ENCODE assay signal across 25 cellular contexts in genomic region chr22:28585324-28585723, GRCh38.
"Had no signal": no experiment of that assay in that cellular context is flagged by ENCODE, and none has a peak within 500 bp of the region (broad histone marks: within the 10 kb centered on the region; RNA-seq: fewer than 3 reads in every experiment).

No MANE protein-coding gene starts in this region.

- H3K27me3 Mint-ChIP-seq: progenitor cell of endocrine pancreas, type B pancreatic cell had no signal

- H3K36me3 ChIP-seq: left ventricle myocardium inferior, neutrophil, right atrium auricular region, right lobe of liver, tibial nerve, uterus had no signal

- H3K4me2 ChIP-seq: smooth muscle cell had no signal

- H3K9me3 Mint-ChIP-seq: naive thymus-derived CD4-positive, alpha-beta T cell; natural killer cell treated with Interleukin-12 subunit alpha and Interleukin-12 subunit beta and Interleukin-15 and Interleukin-18, amount 100 ng/mL, for 72 hours; stimulated activated memory B cell treated with anti-CD40 and anti-IgM and Interleukin-4, amounts not matched to agents 10 μg/mL and 1 μg/mL and 100 μg/mL, for 72 hours; stimulated activated naive CD8-positive, alpha-beta T cell treated with anti-CD3 and anti-CD28 coated beads, Interleukin-15, amount 100 ng/mL, for 72 hours; type B pancreatic cell had no signal

- ATAC-seq: mucosa of descending colon; naive thymus-derived CD4-positive, alpha-beta T cell; natural killer cell treated with Interleukin-12 subunit alpha and Interleukin-12 subunit beta and Interleukin-15 and Interleukin-18, amount 100 ng/mL, for 72 hours; right lobe of liver; stimulated activated memory B cell treated with anti-CD40 and anti-IgM and Interleukin-4, amounts not matched to agents 10 μg/mL and 1 μg/mL and 100 μg/mL, for 72 hours; stimulated activated naive CD8-positive, alpha-beta T cell treated with anti-CD3 and anti-CD28 coated beads, Interleukin-15, amount 100 ng/mL, for 72 hours had no signal

- H3K27me3 ChIP-seq: neutrophil, right atrium auricular region, right lobe of liver, tibial nerve, uterus had no signal

- H3K4me1 Mint-ChIP-seq: naive thymus-derived CD4-positive, alpha-beta T cell; stimulated activated memory B cell treated with anti-CD40 and anti-IgM and Interleukin-4, amounts not matched to agents 10 μg/mL and 1 μg/mL and 100 μg/mL, for 72 hours; stimulated activated naive CD8-positive, alpha-beta T cell treated with anti-CD3 and anti-CD28 coated beads, Interleukin-15, amount 100 ng/mL, for 72 hours had no signal

- H3K4me1 ChIP-seq: right atrium auricular region, right lobe of liver, uterus had no signal

- H3K27ac Mint-ChIP-seq: naive thymus-derived CD4-positive, alpha-beta T cell; natural killer cell treated with Interleukin-12 subunit alpha and Interleukin-12 subunit beta and Interleukin-15 and Interleukin-18, amount 100 ng/mL, for 72 hours; progenitor cell of endocrine pancreas; stimulated activated memory B cell treated with anti-CD40 and anti-IgM and Interleukin-4, amounts not matched to agents 10 μg/mL and 1 μg/mL and 100 μg/mL, for 72 hours; stimulated activated naive CD8-positive, alpha-beta T cell treated with anti-CD3 and anti-CD28 coated beads, Interleukin-15, amount 100 ng/mL, for 72 hours; type B pancreatic cell had no signal

- H3K9me3 ChIP-seq: left ventricle myocardium inferior, mucosa of descending colon, neutrophil, right atrium auricular region, right lobe of liver, tibial nerve, uterus had no signal

- DNase-seq: hypothalamus; islet precursor cell; left ventricle myocardium inferior; midbrain; mucosa of descending colon; naive thymus-derived CD4-positive, alpha-beta T cell; occipital lobe; right lobe of liver; stimulated activated CD4-positive, alpha-beta T cell treated with anti-CD3 and anti-CD28 coated beads, Interleukin-1b, Interleukin-23, amount 100 ng/mL, for 48 hours; stimulated activated CD4-positive, alpha-beta T cell treated with anti-CD3 and anti-CD28 coated beads, Interleukin-2, amount 100 ng/mL, for 48 hours; stimulated activated CD4-positive, alpha-beta T cell treated with anti-CD3 and anti-CD28 coated beads, Interleukin-4, amount 100 ng/mL, for 4 hours; stimulated activated CD8-positive, alpha-beta memory T cell treated with anti-CD3 and anti-CD28 coated beads, Interleukin-4, amount 100 ng/mL, for 48 hours; stimulated activated naive CD4-positive, alpha-beta T cell treated with Interleukin-2 at 50 U/mL for 16 hours; stimulated activated naive CD8-positive, alpha-beta T cell treated with anti-CD3 and anti-CD28 coated beads, Interleukin-15, amount 100 ng/mL, for 72 hours; substantia nigra; uterus had no signal

- H3K4me3 ChIP-seq: left ventricle myocardium inferior, lung, mucosa of descending colon, right atrium auricular region, right lobe of liver, smooth muscle cell, tibial nerve, uterus had no signal

- H3K4me3 Mint-ChIP-seq: naive thymus-derived CD4-positive, alpha-beta T cell; natural killer cell treated with Interleukin-12 subunit alpha and Interleukin-12 subunit beta and Interleukin-15 and Interleukin-18, amount 100 ng/mL, for 72 hours; stimulated activated memory B cell treated with anti-CD40 and anti-IgM and Interleukin-4, amounts not matched to agents 10 μg/mL and 1 μg/mL and 100 μg/mL, for 72 hours; stimulated activated naive CD8-positive, alpha-beta T cell treated with anti-CD3 and anti-CD28 coated beads, Interleukin-15, amount 100 ng/mL, for 72 hours; type B pancreatic cell had no signal

- H3K27ac ChIP-seq: left ventricle myocardium inferior, neutrophil, right atrium auricular region, right lobe of liver, tibial nerve, uterus had no signal

- H3K36me3 Mint-ChIP-seq: naive thymus-derived CD4-positive, alpha-beta T cell; natural killer cell treated with Interleukin-12 subunit alpha and Interleukin-12 subunit beta and Interleukin-15 and Interleukin-18, amount 100 ng/mL, for 72 hours; stimulated activated memory B cell treated with anti-CD40 and anti-IgM and Interleukin-4, amounts not matched to agents 10 μg/mL and 1 μg/mL and 100 μg/mL, for 72 hours; type B pancreatic cell had no signal
